ENCODE assay signal across 8 cellular contexts in the genomic region with DNA sequence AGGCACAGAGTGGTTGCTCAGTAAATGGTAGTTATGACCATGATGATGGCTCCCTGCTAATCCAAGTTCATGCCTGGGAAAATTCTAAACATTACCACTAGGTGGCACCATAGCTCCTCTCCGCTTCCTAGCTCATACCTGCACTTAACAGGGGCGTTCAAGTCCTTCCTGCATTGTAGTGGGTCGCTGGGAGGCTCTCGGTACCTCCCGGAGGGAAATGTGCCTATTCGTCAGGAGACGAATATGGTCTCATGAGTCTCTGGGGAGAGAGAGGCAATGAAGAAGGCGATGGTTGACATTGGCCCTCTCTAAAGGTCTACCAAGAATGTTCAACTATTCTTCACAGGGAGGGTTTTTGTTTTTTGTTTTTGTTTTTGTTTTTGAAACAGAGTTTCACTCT. TPM values are rescaled to one million over a fixed set of nuclear protein-coding genes. Genes with fewer than 3 reads are reported as not detected.
DNase-seq lines count a peak whose midpoint lies in the region; FAIRE-seq and TF ChIP-seq lines count a peak whose summit lies in the region.

No MANE protein-coding gene starts in this region.

- no peak overlapping the region for H3K4me3 Mint-ChIP-seq in neural crest cell

- no peak overlapping the region for H3K27ac ChIP-seq in C4-2B
- no peak overlapping the region for H3K27ac ChIP-seq in uterus

- H3K27me3 ChIP-seq in uterus = no peaks in the 10 kb centered on the region

- intact Hi-C loops in uterus (cut with DNase I; ENCODE audit: low total_unique reads) = no loop called here

- peak; percentile 95 for TF ChIP-seq CTCF in C4-2B (conservative IDR thresholded peaks at IDR 0.05)
- TF ChIP-seq CTCF in neural crest cell (conservative IDR thresholded peaks at IDR 0.05) = peak; percentile 93
- peak; percentile 76 to 87 (median 85) for TF ChIP-seq CTCF in uterus (IDR thresholded peaks at IDR 0.05)

- H3K9me3 Mint-ChIP-seq in neural crest cell = no peaks in the 10 kb centered on the region

- no peaks in the 10 kb centered on the region for H3K4me1 Mint-ChIP-seq in neural crest cell

- no peaks in the 10 kb centered on the region for H3K4me1 ChIP-seq in uterus

- TF ChIP-seq POLR2A in uterus (IDR thresholded peaks at IDR 0.05) = no peak

- H3K9me3 ChIP-seq in uterus = no peaks in the 10 kb centered on the region

- peaks cover 25% of the 10 kb centered on the region for H3K27me3 Mint-ChIP-seq in neural crest cell (ENCODE audit: low read depth)

- H3K4me3 ChIP-seq in uterus = no peak overlapping the region

- DNase-seq in GM19239 (ENCODE audit: insufficient read length, low spot score) (peak; percentile 70), Kasumi-1 (lab: John Stamatoyannopoulos, UW) (peak; percentile 74 to 84), OCI-M1 (lab: John Stamatoyannopoulos, UW) (peak; percentile 86), activated T-cell treated with anti-CD3 and anti-CD28 coated beads for 48 hours (ENCODE audit: low read depth) (peak; percentile 18), fibroblast of peridontal ligament (ENCODE audit: extremely low read depth) (peak; percentile 82), neural crest cell (ENCODE audit: low read depth, low spot score) (peak; percentile 63), uterus (peak; percentile 38 to 64)

- H3K36me3 Mint-ChIP-seq in neural crest cell (ENCODE audit: low read depth) = no peaks in the 10 kb centered on the region

- H3K27ac Mint-ChIP-seq in neural crest cell (ENCODE audit: unreplicated experiment) = no peak overlapping the region

- peak; percentile 95 for FAIRE-seq in GM19239 (lab: Jason Lieb, UNC)

- H3K36me3 ChIP-seq in uterus = no peaks in the 10 kb centered on the region

RNA-seq across cellular contexts. Expression of gene MESP1, which starts 10.9 kb away (rescaled TPM):
- total RNA-seq in neural crest cell = 1.2 and 2.3 TPM in 2 replicates
- 1 to 10 TPM in 3 of 4 donors, not detected in 1; 1.0 to 6.5 (median 2.7) TPM for total RNA-seq in uterus

RNA-seq across cellular contexts. Expression of gene MESP2, which starts 36.0 kb away (rescaled TPM):
- 0.36 and 0.42 TPM in 2 replicates for total RNA-seq in neural crest cell
- total RNA-seq in uterus = under 1 TPM in 1 of 4 donors, not detected in 3; 0.21 TPM

RNA-seq across cellular contexts. Expression of gene WDR93, which starts 49.5 kb away (rescaled TPM):
- total RNA-seq in neural crest cell (0.20 TPM in 1 of 2 replicates, not detected in the other), uterus (1 to 10 TPM in 1 of 4 donors, not detected in 3; 1.5 TPM)

RNA-seq across cellular contexts. Expression of gene PEX11A, which starts 49.6 kb away (rescaled TPM):
- total RNA-seq in neural crest cell (7.2 and 7.9 TPM in 2 replicates), uterus (10 to 100 TPM in 2 of 4 donors, 1 to 10 TPM in 2; 1.5 to 16.2 (median 8.7) TPM)

Comparison
In these comparisons a context has a peak if more than half of its experiments do, and no peak if none do; other contexts are left out.
1. DNase-seq: peak in every context shown above with its lines; median percentile 86 in OCI-M1; 82 in fibroblast of peridontal ligament; 79 in Kasumi-1; 70 in GM19239; 63 in neural crest cell; 51 in uterus; 18 in activated T-cell treated with anti-CD3 and anti-CD28 coated beads for 48 hours.